ENCODE assay signal across 26 cellular contexts in genomic region chr4:45324381-45325111, GRCh38.
"Had no signal": no experiment of that assay in that cellular context is flagged by ENCODE, and none has a peak within 500 bp of the region (broad histone marks: within the 10 kb centered on the region; RNA-seq: fewer than 3 reads in every experiment).

No MANE protein-coding gene starts in this region.

- ATAC-seq: effector memory CD8-positive, alpha-beta T cell; gastroesophageal sphincter; right lobe of liver; stimulated activated naive CD8-positive, alpha-beta T cell treated with anti-CD3 and anti-CD28 coated beads, Interleukin-15, Interleukin-2, amounts not matched to agents 100 U/mL and 50 U/mL, for 24 hours had no signal

- H3K27me3 ChIP-seq: ascending aorta, gastroesophageal sphincter, left lung, right lobe of liver, uterus had no signal

- H3K27ac ChIP-seq: ascending aorta, gastroesophageal sphincter, left lung, parathyroid adenoma, right lobe of liver, uterus had no signal

- H3K36me3 Mint-ChIP-seq: activated naive CD4-positive, alpha-beta T cell treated with anti-CD3 and anti-CD28 coated beads, Interleukin-2, amount 10 ng/mL, durations not matched to agents 7 days and 5 days; activated naive CD8-positive, alpha-beta T cell treated with anti-CD3 and anti-CD28 coated beads, Interleukin-2, amount 10 ng/mL, durations not matched to agents 7 days and 5 days; brain; immature natural killer cell; type B pancreatic cell had no signal

- H3K9me3 ChIP-seq: ascending aorta, gastroesophageal sphincter, left lung, right lobe of liver, uterus had no signal

- H3K27me3 Mint-ChIP-seq: activated naive CD4-positive, alpha-beta T cell treated with anti-CD3 and anti-CD28 coated beads, Interleukin-2, amount 10 ng/mL, durations not matched to agents 7 days and 5 days; activated naive CD8-positive, alpha-beta T cell treated with anti-CD3 and anti-CD28 coated beads, Interleukin-2, amount 10 ng/mL, durations not matched to agents 7 days and 5 days; brain; effector memory CD8-positive, alpha-beta T cell; type B pancreatic cell had no signal

- H3K4me3 Mint-ChIP-seq: activated naive CD4-positive, alpha-beta T cell treated with anti-CD3 and anti-CD28 coated beads, Interleukin-2, amount 10 ng/mL, durations not matched to agents 7 days and 5 days; activated naive CD8-positive, alpha-beta T cell treated with anti-CD3 and anti-CD28 coated beads, Interleukin-2, amount 10 ng/mL, durations not matched to agents 7 days and 5 days; activated T-helper 1 cell treated with anti-CD3 and anti-CD28 coated beads, Interleukin-12 subunit alpha, Interleukin-12 subunit beta, Interleukin-2, Interleukin-4 antibody, amounts not matched to agents 30 ng/mL and 10 ng/mL and 1 ng/mL, durations not matched to agents 14 hours and 24 hours and 36 hours; brain; effector memory CD8-positive, alpha-beta T cell; immature natural killer cell; T-helper 2 cell treated with Interferon-gamma antibody and Interleukin-4, amounts not matched to agents 5 μg/mL and 100 μg/mL, for 36 hours; type B pancreatic cell had no signal

- H3K4me1 ChIP-seq: ascending aorta, gastroesophageal sphincter, parathyroid adenoma, right lobe of liver, uterus had no signal

- H3K27ac Mint-ChIP-seq: activated naive CD4-positive, alpha-beta T cell treated with anti-CD3 and anti-CD28 coated beads, Interleukin-2, amount 10 ng/mL, durations not matched to agents 7 days and 5 days; activated naive CD8-positive, alpha-beta T cell treated with anti-CD3 and anti-CD28 coated beads, Interleukin-2, amount 10 ng/mL, durations not matched to agents 7 days and 5 days; activated T-helper 1 cell treated with anti-CD3 and anti-CD28 coated beads, Interleukin-12 subunit alpha, Interleukin-12 subunit beta, Interleukin-2, Interleukin-4 antibody, amounts not matched to agents 30 ng/mL and 10 ng/mL and 1 ng/mL, durations not matched to agents 14 hours and 24 hours and 36 hours; brain; effector memory CD8-positive, alpha-beta T cell; immature natural killer cell; T-helper 2 cell treated with Interferon-gamma antibody and Interleukin-4, amounts not matched to agents 5 μg/mL and 100 μg/mL, for 36 hours; type B pancreatic cell had no signal

- DNase-seq: activated CD4-positive, alpha-beta T cell treated with anti-CD3 and anti-CD28 coated beads for 48 hours; activated CD4-positive, alpha-beta T cell treated with anti-CD3 and anti-CD28 coated beads, Interleukin-2, amount 50 U/mL, for 48 hours; activated CD8-positive, alpha-beta memory T cell treated with anti-CD3 and anti-CD28 coated beads for 24 hours; activated effector memory CD4-positive, alpha-beta T cell treated with anti-CD3 and anti-CD28 coated beads, Interleukin-2, amount 50 U/mL, for 16 hours; activated naive CD4-positive, alpha-beta T cell treated with anti-CD3 and anti-CD28 coated beads, Interleukin-2, amount 10 ng/mL, durations not matched to agents 7 days and 5 days; activated naive CD8-positive, alpha-beta T cell treated with anti-CD3 and anti-CD28 coated beads, Interleukin-2, amount 10 ng/mL, durations not matched to agents 7 days and 5 days; caudate nucleus; cortex of kidney; effector memory CD8-positive, alpha-beta T cell; erythroblast; hypothalamus; immature natural killer cell; left lung; nucleus accumbens; right lobe of liver; stimulated activated CD4-positive, alpha-beta T cell treated with anti-CD3 and anti-CD28 coated beads, Interleukin-4, amount 100 ng/mL, for 1 hour; stimulated activated naive CD8-positive, alpha-beta T cell treated with anti-CD3 and anti-CD28 coated beads, Interleukin-15, Interleukin-2, amounts not matched to agents 100 U/mL and 50 U/mL, for 24 hours; T-helper 1 cell; uterus had no signal

- H3K4me3 ChIP-seq: ascending aorta, gastroesophageal sphincter, left lung, right lobe of liver, uterus had no signal

- H3K36me3 ChIP-seq: ascending aorta, gastroesophageal sphincter, left lung, right lobe of liver, uterus had no signal

- H3K9me3 Mint-ChIP-seq: brain, type B pancreatic cell had no signal

- H3K4me1 Mint-ChIP-seq: activated naive CD4-positive, alpha-beta T cell treated with anti-CD3 and anti-CD28 coated beads, Interleukin-2, amount 10 ng/mL, durations not matched to agents 7 days and 5 days; activated naive CD8-positive, alpha-beta T cell treated with anti-CD3 and anti-CD28 coated beads, Interleukin-2, amount 10 ng/mL, durations not matched to agents 7 days and 5 days; brain; immature natural killer cell had no signal
